Comparison of ENCODE assay signal across 8 cellular contexts in the genomic region with DNA sequence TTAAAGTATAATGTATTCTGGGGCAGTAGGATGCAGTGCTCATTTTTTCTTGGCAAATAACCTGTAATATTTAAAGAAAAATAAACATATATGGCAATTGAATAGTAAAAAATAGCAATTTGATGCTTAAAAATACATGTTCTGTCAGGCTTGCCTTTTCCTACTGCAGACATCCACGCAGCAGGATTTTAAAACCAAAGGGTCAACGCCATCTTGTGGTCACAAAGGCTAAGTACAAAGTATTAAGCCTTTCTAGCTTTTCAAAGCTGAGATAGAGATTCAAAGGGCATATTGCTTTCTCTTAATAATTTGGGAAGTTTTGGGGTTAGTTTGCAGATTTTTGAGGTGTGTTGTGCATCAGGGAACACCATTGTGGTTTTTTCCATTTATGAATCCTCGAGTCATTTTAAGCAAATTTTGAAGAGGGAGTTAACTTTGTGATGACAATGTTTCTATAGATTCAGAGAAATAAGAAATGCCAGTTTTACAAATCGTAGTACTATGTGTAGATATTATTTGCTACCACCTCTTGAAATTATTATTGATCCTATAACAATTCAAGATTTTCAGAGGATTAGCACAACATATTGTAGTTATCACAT. TPM values are rescaled to one million over a fixed set of nuclear protein-coding genes. Genes with fewer than 3 reads are reported as not detected.
A peak's percentile ranks its signal among the peaks of the same experiment; 100 is the strongest.
DNase-seq lines count a peak whose midpoint lies in the region; ATAC-seq, FAIRE-seq and TF ChIP-seq lines count a peak whose summit lies in the region.

No MANE protein-coding gene starts in this region.

- H3K27me3 Mint-ChIP-seq in activated CD8-positive, alpha-beta memory T cell treated with anti-CD3 and anti-CD28 coated beads, Interleukin-2, amount 10 ng/mL, durations not matched to agents 7 days and 5 days: peaks cover 3% of the 10 kb centered on the region

- ATAC-seq in HG02610 (IDR thresholded peaks at IDR 0.05; ENCODE audit: unreplicated experiment): peak; percentile 78
- no peak for ATAC-seq in activated CD8-positive, alpha-beta memory T cell treated with anti-CD3 and anti-CD28 coated beads, Interleukin-2, amount 10 ng/mL, durations not matched to agents 7 days and 5 days

- no peak overlapping the region for H3K4me3 Mint-ChIP-seq in activated CD8-positive, alpha-beta memory T cell treated with anti-CD3 and anti-CD28 coated beads, Interleukin-2, amount 10 ng/mL, durations not matched to agents 7 days and 5 days

- CTCF ChIA-PET in activated CD8-positive, alpha-beta memory T cell treated with anti-CD3 and anti-CD28 coated beads, Interleukin-2, amount 10 ng/mL, durations not matched to agents 7 days and 5 days (lab: Charles Lee): interaction anchor here (0.6 to 2.0 kb wide), 6 partner anchors 13 to 396 kb away, joined by 3 to 9 read pairs (median 4); no protein-coding TSS in a partner anchor

- peak; percentile 75 for TF ChIP-seq CTCF in AG09309 (IDR thresholded peaks at IDR 0.05; ENCODE audit: control insufficient read depth, insufficient read depth, low read depth, low read length, missing control alignments)

- FAIRE-seq in GM12891 (lab: Jason Lieb, UNC) (peak; percentile 67), TTC549 (lab: Jason Lieb, UNC) (peak; percentile 97)

- H3K4me1 Mint-ChIP-seq in activated CD8-positive, alpha-beta memory T cell treated with anti-CD3 and anti-CD28 coated beads, Interleukin-2, amount 10 ng/mL, durations not matched to agents 7 days and 5 days: no peaks in the 10 kb centered on the region

- DNase-seq in AG09309 (ENCODE audit: low read depth): no peak
- no peak for DNase-seq in GM12891 (ENCODE audit: insufficient read length, low spot score)
- peak; percentile 70 for DNase-seq in NAMALWA (ENCODE audit: low spot score)
- DNase-seq in germinal center (ENCODE audit: low spot score): peak; percentile 9
- DNase-seq in putamen (ENCODE audit: low spot score): peak; percentile 65
- no peak for DNase-seq in activated CD8-positive, alpha-beta memory T cell treated with anti-CD3 and anti-CD28 coated beads, Interleukin-2, amount 10 ng/mL, durations not matched to agents 7 days and 5 days

- no peak overlapping the region for H3K4me3 ChIP-seq in AG09309 (ENCODE audit: control insufficient read depth, low read depth, low read length)

- no peak overlapping the region for H3K27ac Mint-ChIP-seq in activated CD8-positive, alpha-beta memory T cell treated with anti-CD3 and anti-CD28 coated beads, Interleukin-2, amount 10 ng/mL, durations not matched to agents 7 days and 5 days

- no peaks in the 10 kb centered on the region for H3K36me3 Mint-ChIP-seq in activated CD8-positive, alpha-beta memory T cell treated with anti-CD3 and anti-CD28 coated beads, Interleukin-2, amount 10 ng/mL, durations not matched to agents 7 days and 5 days

- H3K9me3 Mint-ChIP-seq in activated CD8-positive, alpha-beta memory T cell treated with anti-CD3 and anti-CD28 coated beads, Interleukin-2, amount 10 ng/mL, durations not matched to agents 7 days and 5 days (ENCODE audit: low read depth): no peaks in the 10 kb centered on the region

- no peak for TF ChIP-seq POLR2A in GM12891 (IDR thresholded peaks at IDR 0.05; ENCODE audit: low read depth, low read length)

TF ChIP-seq in GM12891, 5 proteins besides CTCF, POLR2A, EP300 and RAD21:
- no peak for TF ChIP-seq SPI1 (IDR thresholded peaks at IDR 0.05; ENCODE audit: low read depth, low read length)
- no peak for TF ChIP-seq POU2F2 (IDR thresholded peaks at IDR 0.05; ENCODE audit: low read depth, low read length)
- TF ChIP-seq TAF1 (IDR thresholded peaks at IDR 0.05; ENCODE audit: low read depth, low read length): no peak
- no peak for TF ChIP-seq PAX5 (IDR thresholded peaks at IDR 0.05; ENCODE audit: insufficient read depth, low read length, severe bottlenecking)
- TF ChIP-seq POLR2AphosphoS5 (IDR thresholded peaks at IDR 0.05; ENCODE audit: low read depth, low read length): no peak

RNA-seq across cellular contexts. Expression of gene CCER1, which starts 4.7 kb away (rescaled TPM):
- polyA plus RNA-seq in GM12891 (2012; ENCODE audit: low read depth, missing spikeins): 0.03 TPM
- total RNA-seq in activated CD8-positive, alpha-beta memory T cell treated with anti-CD3 and anti-CD28 coated beads, Interleukin-2, amount 10 ng/mL, durations not matched to agents 7 days and 5 days: not detected

RNA-seq across cellular contexts. Expression of gene EPYC, which starts 45.1 kb away (rescaled TPM):
- polyA plus RNA-seq in GM12891 (2012; ENCODE audit: low read depth, missing spikeins): not detected
- total RNA-seq in activated CD8-positive, alpha-beta memory T cell treated with anti-CD3 and anti-CD28 coated beads, Interleukin-2, amount 10 ng/mL, durations not matched to agents 7 days and 5 days: not detected

Comparison
In these comparisons a context has a peak if more than half of its experiments do, and no peak if none do; other contexts are left out.
1. DNase-seq: peak in NAMALWA (single experiment), germinal center (single experiment) and putamen (single experiment); none in AG09309 (single experiment), GM12891 (single experiment) and activated CD8-positive, alpha-beta memory T cell treated with anti-CD3 and anti-CD28 coated beads, Interleukin-2, amount 10 ng/mL, durations not matched to agents 7 days and 5 days (single experiment).